Comparison of ENCODE assay signal across 1 cellular context in the genomic region with DNA sequence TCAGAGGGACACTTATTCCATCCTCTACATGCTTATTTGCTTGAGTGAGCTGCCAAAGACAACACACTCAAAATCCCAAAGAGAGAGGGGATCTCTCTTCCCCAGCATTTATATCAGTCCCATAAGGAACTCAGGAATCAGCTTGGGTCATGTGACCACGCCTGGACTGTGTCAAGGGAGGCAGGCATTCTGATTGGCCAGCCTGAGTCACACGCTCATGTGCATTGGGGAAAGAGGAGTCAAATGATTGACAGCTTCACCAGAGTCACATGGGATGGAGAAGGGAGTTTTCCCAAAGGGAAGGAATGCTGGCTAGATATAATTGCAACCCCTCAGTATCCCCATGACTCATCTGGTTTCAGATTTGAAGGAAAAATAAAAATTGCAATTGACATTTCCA.
TF ChIP-seq lines count a peak whose summit lies in the region.

No MANE protein-coding gene starts in this region.

TF ChIP-seq in HCT116, 20 proteins besides CTCF, POLR2A, EP300 and RAD21:
- TF ChIP-seq, protein P1, sequence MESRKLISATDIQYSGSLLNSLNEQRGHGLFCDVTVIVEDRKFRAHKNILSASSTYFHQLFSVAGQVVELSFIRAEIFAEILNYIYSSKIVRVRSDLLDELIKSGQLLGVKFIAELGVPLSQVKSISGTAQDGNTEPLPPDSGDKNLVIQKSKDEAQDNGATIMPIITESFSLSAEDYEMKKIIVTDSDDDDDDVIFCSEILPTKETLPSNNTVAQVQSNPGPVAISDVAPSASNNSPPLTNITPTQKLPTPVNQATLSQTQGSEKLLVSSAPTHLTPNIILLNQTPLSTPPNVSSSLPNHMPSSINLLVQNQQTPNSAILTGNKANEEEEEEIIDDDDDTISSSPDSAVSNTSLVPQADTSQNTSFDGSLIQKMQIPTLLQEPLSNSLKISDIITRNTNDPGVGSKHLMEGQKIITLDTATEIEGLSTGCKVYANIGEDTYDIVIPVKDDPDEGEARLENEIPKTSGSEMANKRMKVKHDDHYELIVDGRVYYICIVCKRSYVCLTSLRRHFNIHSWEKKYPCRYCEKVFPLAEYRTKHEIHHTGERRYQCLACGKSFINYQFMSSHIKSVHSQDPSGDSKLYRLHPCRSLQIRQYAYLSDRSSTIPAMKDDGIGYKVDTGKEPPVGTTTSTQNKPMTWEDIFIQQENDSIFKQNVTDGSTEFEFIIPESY (IDR thresholded peaks at IDR 0.05; ENCODE audit: extremely low read depth, insufficient replicate concordance, low read length): no peak
- TF ChIP-seq ELF1 (IDR thresholded peaks at IDR 0.05; ENCODE audit: borderline replicate concordance, low read depth) (no peak), SRF (IDR thresholded peaks at IDR 0.05; ENCODE audit: low read depth) (no peak), TCF7L2 (IDR thresholded peaks at IDR 0.05; ENCODE audit: borderline replicate concordance, extremely low read depth, insufficient read depth, insufficient read length) (no peak), YY1 (IDR thresholded peaks at IDR 0.05; ENCODE audit: extremely low read depth, insufficient replicate concordance, low read depth, low read length) (no peak), POLR2AphosphoS5 (IDR thresholded peaks at IDR 0.05; ENCODE audit: low read depth, low read length) (no peak), FOSL1 (IDR thresholded peaks at IDR 0.05; ENCODE audit: low read depth) (no peak), EGR1 (IDR thresholded peaks at IDR 0.05; ENCODE audit: low read depth) (no peak), EZH2phosphoT487 (IDR thresholded peaks at IDR 0.05; ENCODE audit: borderline replicate concordance) (no peak), SIN3A (IDR thresholded peaks at IDR 0.05; ENCODE audit: low read depth) (no peak), CEBPB (IDR thresholded peaks at IDR 0.05; ENCODE audit: low read depth) (no peak), JUND (IDR thresholded peaks at IDR 0.05) (no peak), ZFX (IDR thresholded peaks at IDR 0.05) (no peak)
- TF ChIP-seq, protein P2, sequence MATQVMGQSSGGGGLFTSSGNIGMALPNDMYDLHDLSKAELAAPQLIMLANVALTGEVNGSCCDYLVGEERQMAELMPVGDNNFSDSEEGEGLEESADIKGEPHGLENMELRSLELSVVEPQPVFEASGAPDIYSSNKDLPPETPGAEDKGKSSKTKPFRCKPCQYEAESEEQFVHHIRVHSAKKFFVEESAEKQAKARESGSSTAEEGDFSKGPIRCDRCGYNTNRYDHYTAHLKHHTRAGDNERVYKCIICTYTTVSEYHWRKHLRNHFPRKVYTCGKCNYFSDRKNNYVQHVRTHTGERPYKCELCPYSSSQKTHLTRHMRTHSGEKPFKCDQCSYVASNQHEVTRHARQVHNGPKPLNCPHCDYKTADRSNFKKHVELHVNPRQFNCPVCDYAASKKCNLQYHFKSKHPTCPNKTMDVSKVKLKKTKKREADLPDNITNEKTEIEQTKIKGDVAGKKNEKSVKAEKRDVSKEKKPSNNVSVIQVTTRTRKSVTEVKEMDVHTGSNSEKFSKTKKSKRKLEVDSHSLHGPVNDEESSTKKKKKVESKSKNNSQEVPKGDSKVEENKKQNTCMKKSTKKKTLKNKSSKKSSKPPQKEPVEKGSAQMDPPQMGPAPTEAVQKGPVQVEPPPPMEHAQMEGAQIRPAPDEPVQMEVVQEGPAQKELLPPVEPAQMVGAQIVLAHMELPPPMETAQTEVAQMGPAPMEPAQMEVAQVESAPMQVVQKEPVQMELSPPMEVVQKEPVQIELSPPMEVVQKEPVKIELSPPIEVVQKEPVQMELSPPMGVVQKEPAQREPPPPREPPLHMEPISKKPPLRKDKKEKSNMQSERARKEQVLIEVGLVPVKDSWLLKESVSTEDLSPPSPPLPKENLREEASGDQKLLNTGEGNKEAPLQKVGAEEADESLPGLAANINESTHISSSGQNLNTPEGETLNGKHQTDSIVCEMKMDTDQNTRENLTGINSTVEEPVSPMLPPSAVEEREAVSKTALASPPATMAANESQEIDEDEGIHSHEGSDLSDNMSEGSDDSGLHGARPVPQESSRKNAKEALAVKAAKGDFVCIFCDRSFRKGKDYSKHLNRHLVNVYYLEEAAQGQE (IDR thresholded peaks at IDR 0.05; ENCODE audit: low read depth): no peak
- TF ChIP-seq, protein P3, sequence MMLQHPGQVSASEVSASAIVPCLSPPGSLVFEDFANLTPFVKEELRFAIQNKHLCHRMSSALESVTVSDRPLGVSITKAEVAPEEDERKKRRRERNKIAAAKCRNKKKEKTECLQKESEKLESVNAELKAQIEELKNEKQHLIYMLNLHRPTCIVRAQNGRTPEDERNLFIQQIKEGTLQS (IDR thresholded peaks at IDR 0.05): no peak
